9 cellular contexts compared by ENCODE assay signal in the genomic region with DNA sequence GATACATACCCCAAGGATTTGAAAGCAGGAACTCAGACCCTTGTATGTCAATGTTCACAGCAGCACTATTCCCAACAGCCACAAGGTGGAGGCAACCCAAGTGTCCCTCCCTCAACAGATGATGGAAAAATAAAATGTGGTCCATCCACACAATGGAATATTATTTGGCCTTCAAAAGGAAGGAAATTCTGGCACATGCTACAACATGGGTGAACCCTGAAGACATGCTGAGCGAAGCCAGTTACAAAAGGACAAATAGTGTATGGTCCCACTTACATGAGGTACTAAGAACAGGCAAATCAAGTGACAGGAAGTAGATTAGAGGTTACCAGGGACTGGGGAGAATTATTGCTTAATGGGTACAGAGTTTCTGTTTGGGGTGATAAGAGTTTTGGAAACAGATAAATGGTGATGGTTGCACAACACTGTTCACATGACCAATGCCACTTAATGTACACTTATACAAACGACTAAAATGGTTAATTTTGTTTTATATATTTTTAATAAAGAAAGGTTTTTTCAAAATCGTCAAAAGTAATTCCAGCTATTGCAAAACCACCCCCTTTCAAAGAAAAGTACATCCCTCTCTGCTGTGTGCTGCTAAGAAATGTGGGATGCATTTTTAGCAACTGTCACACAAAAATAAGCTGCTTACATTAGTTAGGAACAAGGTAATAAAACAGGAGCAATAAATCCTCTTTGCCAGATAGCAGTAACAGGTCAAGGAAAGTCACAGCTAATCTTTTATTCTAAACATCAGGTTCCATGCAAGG.
A peak's percentile ranks its signal among the peaks of the same experiment; 100 is the strongest.
DNase-seq lines count a peak whose midpoint lies in the region; ATAC-seq and TF ChIP-seq lines count a peak whose summit lies in the region.
"Had no signal": no experiment of that assay in that cellular context is flagged by ENCODE, and none has a peak within 500 bp of the region (broad histone marks: within the 10 kb centered on the region; RNA-seq: fewer than 3 reads in every experiment).

No MANE protein-coding gene starts in this region.

- H3K9me3 ChIP-seq in DND-41 (ENCODE audit: insufficient read depth, low read length, severe bottlenecking) (no peaks in the 10 kb centered on the region), mucosa of rectum (ENCODE audit: control insufficient read depth in 2 of 2, low read length in 2 of 2) (no peaks in the 10 kb centered on the region), Karpas-422 (ENCODE audit: low read length) (no peaks in the 10 kb centered on the region)

- H3K27me3 ChIP-seq in DND-41 (ENCODE audit: insufficient read depth, low read length, poor library complexity), result peaks cover 24% of the 10 kb centered on the region
- H3K27me3 ChIP-seq in mucosa of rectum (ENCODE audit: control insufficient read depth in 2 of 2, insufficient read depth in 2 of 2, low read length in 2 of 2), result no peaks in the 10 kb centered on the region
- no peaks in the 10 kb centered on the region for H3K27me3 ChIP-seq in Karpas-422 (ENCODE audit: low read length)

- H3K4me3 ChIP-seq in DND-41 (ENCODE audit: low read depth in 1 of 2, low read length in 2 of 2) (no peak overlapping the region), astrocyte of the spinal cord (ENCODE audit: low read depth, low read length) (no peak overlapping the region), mucosa of rectum (ENCODE audit: low read length in 2 of 2) (no peak overlapping the region), Karpas-422 (ENCODE audit: low read length) (no peak overlapping the region)
- H3K4me3 ChIP-seq in Jurkat, Clone E6-1 (ENCODE audit: low read length), result no peak overlapping the region

- no peaks in the 10 kb centered on the region for H3K4me1 ChIP-seq in DND-41 (ENCODE audit: insufficient read depth, low read length)
- no peaks in the 10 kb centered on the region for H3K4me1 ChIP-seq in mucosa of rectum (ENCODE audit: control insufficient read depth in 2 of 2, insufficient read depth in 2 of 2, low read length in 2 of 2)
- no peaks in the 10 kb centered on the region for H3K4me1 ChIP-seq in Karpas-422 (ENCODE audit: low read length)

- H3K36me3 ChIP-seq in DND-41 (ENCODE audit: insufficient read depth, low read length), result no peaks in the 10 kb centered on the region
- no peaks in the 10 kb centered on the region for H3K36me3 ChIP-seq in mucosa of rectum (ENCODE audit: control insufficient read depth in 2 of 2, insufficient read depth in 2 of 2, low read length in 2 of 2)
- no peaks in the 10 kb centered on the region for H3K36me3 ChIP-seq in Karpas-422 (ENCODE audit: insufficient read depth, low read length)

- DNase-seq in DND-41, result no peak
- DNase-seq in Jurkat, Clone E6-1 (ENCODE audit: low read depth, low spot score), result peak; percentile 15
- no peak for DNase-seq in astrocyte of the spinal cord (ENCODE audit: low read depth, low spot score)
- no peak for DNase-seq in retina
- DNase-seq in cortex of kidney (lab: John Stamatoyannopoulos, UW), result no peak
- no peak for DNase-seq in Karpas-422
- DNase-seq: right cardiac atrium had no signal

- ATAC-seq in DND-41 (ENCODE audit: insufficient read depth, low read depth), result 0 out of 3 replicates have a peak, but pooled peaks have one; percentile 42
- ATAC-seq in HG02642 (IDR thresholded peaks at IDR 0.05; ENCODE audit: poor library complexity, unreplicated experiment), result no peak

- H2AFZ ChIP-seq in DND-41 (ENCODE audit: low read depth, low read length) (no peak overlapping the region), Karpas-422 (ENCODE audit: low read length) (no peak overlapping the region)

- H3K4me2 ChIP-seq in DND-41 (ENCODE audit: insufficient read depth, low read length) (no peak overlapping the region), Karpas-422 (ENCODE audit: low read depth, low read length, poor library complexity, severe bottlenecking) (no peak overlapping the region)

- H3K79me2 ChIP-seq in DND-41 (ENCODE audit: insufficient read depth, low read length) (no peaks in the 10 kb centered on the region), Karpas-422 (ENCODE audit: low read length) (no peaks in the 10 kb centered on the region)

- H3K27ac ChIP-seq in DND-41 (ENCODE audit: low read length) (no peak overlapping the region), mucosa of rectum (ENCODE audit: low read depth in 2 of 2, low read length in 2 of 2) (peak overlapping the region; percentile 6 to 19), Karpas-422 (ENCODE audit: low read length) (no peak overlapping the region)

- H4K20me1 ChIP-seq in DND-41 (ENCODE audit: insufficient read depth, low read length) (no peaks in the 10 kb centered on the region), Karpas-422 (ENCODE audit: insufficient read depth, low read depth, low read length) (no peaks in the 10 kb centered on the region)

- H3K9ac ChIP-seq in DND-41 (ENCODE audit: low read depth, low read length), result no peak overlapping the region
- no peak overlapping the region for H3K9ac ChIP-seq in mucosa of rectum (ENCODE audit: low read depth in 1 of 2, low read length in 2 of 2)
- H3K9ac ChIP-seq in Karpas-422 (ENCODE audit: low read length), result no peak overlapping the region

- TF ChIP-seq CTCF in DND-41 (IDR thresholded peaks at IDR 0.05; ENCODE audit: borderline replicate concordance, extremely low read depth, low read length, poor library complexity, severe bottlenecking), result peak; percentile 64
- TF ChIP-seq CTCF in astrocyte of the spinal cord (IDR thresholded peaks at IDR 0.05; ENCODE audit: low read depth, low read length), result peak; percentile 61

- in situ Hi-C loops in astrocyte of the spinal cord (cut with HindIII; ENCODE audit: low sequenced_read_pairs), result no loop called here

- no peaks in the 10 kb centered on the region for H3K9me2 ChIP-seq in Karpas-422 (replicated peaks; ENCODE audit: insufficient read depth, low read length)

Comparison
In these comparisons a context has a peak if more than half of its experiments do, and no peak if none do; other contexts are left out.
1. H3K27ac ChIP-seq: peak in mucosa of rectum (2 of 2); none in DND-41 (single experiment) and Karpas-422 (single experiment).